In genomic region chr2:187569042-187569441, GRCh38 we compare ENCODE assay signal across 2 cellular contexts.
TF ChIP-seq lines count a peak whose summit lies in the region.

No MANE protein-coding gene starts in this region.

TF ChIP-seq in A549, 52 proteins besides CTCF, POLR2A, EP300 and RAD21:
- TF ChIP-seq EHF (CRISPR knock-in tag; IDR thresholded peaks at IDR 0.05) (no peak), NPAS2 (CRISPR knock-in tag; IDR thresholded peaks at IDR 0.05; ENCODE audit: borderline replicate concordance) (no peak), FOSB (CRISPR knock-in tag; IDR thresholded peaks at IDR 0.05) (no peak), NFE2L2 (conservative IDR thresholded peaks at IDR 0.05; ENCODE audit: low read length) (no peak), ZSCAN20 (CRISPR knock-in tag; IDR thresholded peaks at IDR 0.05) (no peak), SREBF2 (IDR thresholded peaks at IDR 0.05) (no peak), HOXB13 (CRISPR knock-in tag; IDR thresholded peaks at IDR 0.05; ENCODE audit: low read depth) (no peak), MAZ (IDR thresholded peaks at IDR 0.05; ENCODE audit: borderline replicate concordance, low read depth, low read length) (no peak), REST (IDR thresholded peaks at IDR 0.05) (no peak), ZNF302 (CRISPR knock-in tag; IDR thresholded peaks at IDR 0.05) (no peak), MAFK (IDR thresholded peaks at IDR 0.05; ENCODE audit: partially characterized antibody) (no peak), ATOH8 (CRISPR knock-in tag; IDR thresholded peaks at IDR 0.05; ENCODE audit: low read depth) (no peak), HOXB5 (CRISPR knock-in tag; IDR thresholded peaks at IDR 0.05) (no peak), RARB (CRISPR knock-in tag; IDR thresholded peaks at IDR 0.05) (no peak), ELK1 (IDR thresholded peaks at IDR 0.05; ENCODE audit: low read depth, low read length) (no peak), RCOR1 (IDR thresholded peaks at IDR 0.05; ENCODE audit: low read depth, low read length) (no peak), FOXS1 (CRISPR knock-in tag; IDR thresholded peaks at IDR 0.05) (no peak), POLR2AphosphoS2 (conservative IDR thresholded peaks at IDR 0.05; ENCODE audit: low read length) (no peak), MYC (IDR thresholded peaks at IDR 0.05; ENCODE audit: borderline replicate concordance, low read length) (no peak), ESRRA (IDR thresholded peaks at IDR 0.05; ENCODE audit: borderline replicate concordance, low read length) (no peak)

TF ChIP-seq in K562, 482 proteins besides CTCF, POLR2A, EP300 and RAD21:
- no peak for TF ChIP-seq ZNF280A (IDR thresholded peaks at IDR 0.05; ENCODE audit: low read depth, partially characterized antibody)
- TF ChIP-seq CTCFL (IDR thresholded peaks at IDR 0.05; ENCODE audit: borderline replicate concordance, insufficient read depth, low read depth, low read length, poor library complexity, severe bottlenecking) = no peak
- TF ChIP-seq CBX8 (IDR thresholded peaks at IDR 0.05; ENCODE audit: borderline replicate concordance, extremely low read depth, low read depth, low read length, poor library complexity, severe bottlenecking) = no peak
- TF ChIP-seq ZBTB43 (CRISPR knock-in tag; IDR thresholded peaks at IDR 0.05) = no peak
- TF ChIP-seq ZNF408 (CRISPR knock-in tag; IDR thresholded peaks at IDR 0.05; ENCODE audit: low read depth) = no peak
- no peak for TF ChIP-seq ZNF551 (CRISPR knock-in tag; IDR thresholded peaks at IDR 0.05)
- TF ChIP-seq IRF2 (CRISPR knock-in tag; IDR thresholded peaks at IDR 0.05) = no peak
- no peak for TF ChIP-seq KDM2B (CRISPR knock-in tag; IDR thresholded peaks at IDR 0.05)
- TF ChIP-seq ZNF217 (CRISPR knock-in tag; IDR thresholded peaks at IDR 0.05) = no peak
- no peak for TF ChIP-seq TAF15 (IDR thresholded peaks at IDR 0.05; ENCODE audit: low read depth, low read length)
- TF ChIP-seq SRSF9 (IDR thresholded peaks at IDR 0.05; ENCODE audit: borderline replicate concordance, low read depth, low read length) = no peak
- no peak for TF ChIP-seq ZNF407 (IDR thresholded peaks at IDR 0.05; ENCODE audit: low read depth)
- TF ChIP-seq ZNF274 (IDR thresholded peaks at IDR 0.05; ENCODE audit: borderline replicate concordance, low read depth, low read length) = no peak
- no peak for TF ChIP-seq SREBF1 (IDR thresholded peaks at IDR 0.05; ENCODE audit: borderline replicate concordance, low read depth, low read length)
- no peak for TF ChIP-seq ZZZ3 (IDR thresholded peaks at IDR 0.05)
- TF ChIP-seq DACH1 (IDR thresholded peaks at IDR 0.05; ENCODE audit: partially characterized antibody) = no peak
- no peak for TF ChIP-seq POLR2AphosphoS2 (IDR thresholded peaks at IDR 0.05; ENCODE audit: low read length)
- no peak for TF ChIP-seq HMGN3 (IDR thresholded peaks at IDR 0.05; ENCODE audit: borderline replicate concordance, extremely low read depth, insufficient read length, low read depth, low read length)
